In genomic region chr9:130940693-130941576, GRCh38 we compare ENCODE assay signal across 8 cellular contexts. TPM values are rescaled to one million over a fixed set of nuclear protein-coding genes. Genes with fewer than 3 reads are reported as not detected.
DNase-seq lines count a peak whose midpoint lies in the region; ATAC-seq and TF ChIP-seq lines count a peak whose summit lies in the region.

No MANE protein-coding gene starts in this region.

- ATAC-seq in GM23338 (peak; percentile 67), natural killer cell (peak; percentile 61 to 90 (median 81)), GM19351 (IDR thresholded peaks at IDR 0.05; ENCODE audit: unreplicated experiment) (no peak)

- H3K9me3 Mint-ChIP-seq in GM23338 (no peaks in the 10 kb centered on the region; the same call in 2 of the 3 replicates), natural killer cell (no peaks in the 10 kb centered on the region)

- peaks cover 31% of the 10 kb centered on the region for H3K4me1 Mint-ChIP-seq in GM23338
- peaks cover 0 to 9% of the 10 kb centered on the region in 2 donors for H3K4me1 Mint-ChIP-seq in natural killer cell

- H3K27ac Mint-ChIP-seq in GM23338 (no peak overlapping the region), natural killer cell (no peak overlapping the region)

- H3K4me3 ChIP-seq in GM23338 (peak overlapping the region; percentile 96), epithelial cell of proximal tubule (ENCODE audit: low read depth, low read length) (no peak overlapping the region)

- H3K4me2 ChIP-seq in GM23338, result peak overlapping the region; percentile 96

- H3K27me3 Mint-ChIP-seq in GM23338 (ENCODE audit: insufficient read depth, low read depth, poor library complexity) (peaks cover 49% of the 10 kb centered on the region), natural killer cell (ENCODE audit: low read depth in 2 of 2) (peaks cover 35 to 37% of the 10 kb centered on the region in 2 donors)

- H3K4me3 Mint-ChIP-seq in GM23338 (peak overlapping the region; percentile 70), natural killer cell (no peak overlapping the region)

- H4K20me1 ChIP-seq in GM23338 (replicated peaks; ENCODE audit: insufficient read depth), result no peaks in the 10 kb centered on the region

- no peaks in the 10 kb centered on the region; the same call in 2 of the 3 replicates for H3K36me3 Mint-ChIP-seq in GM23338 (ENCODE audit: low read depth)
- no peaks in the 10 kb centered on the region for H3K36me3 Mint-ChIP-seq in natural killer cell

- no peaks in the 10 kb centered on the region for H3K36me3 ChIP-seq in GM23338 (ENCODE audit: insufficient read depth)

- no peaks in the 10 kb centered on the region for H3K79me2 ChIP-seq in GM23338 (replicated peaks; ENCODE audit: insufficient read depth)

- TF ChIP-seq CTCF in GM23338 (conservative IDR thresholded peaks at IDR 0.05; ENCODE audit: low read depth in 2 of 2), result peak; percentile 62 to 93
- TF ChIP-seq CTCF in epithelial cell of proximal tubule (conservative IDR thresholded peaks at IDR 0.05; ENCODE audit: low read depth, low read length), result peak; percentile 89
- peak; percentile 77 for TF ChIP-seq CTCF in natural killer cell (IDR thresholded peaks at IDR 0.05)

- DNase-seq in AML-193 (lab: John Stamatoyannopoulos, UW), result peak; percentile 2 to 15
- peak; percentile 96 for DNase-seq in GM23338 (ENCODE audit: low spot score)
- DNase-seq in NCI-H345 treated with DMSO at 0.1 percent for 48 hours (lab: John Stamatoyannopoulos, UW; ENCODE audit: unreplicated experiment), result peak; percentile 76
- DNase-seq in activated CD8-positive, alpha-beta memory T cell treated with anti-CD3 and anti-CD28 coated beads, Interleukin-2, amount 50 U/mL, for 24 hours (ENCODE audit: extremely low read depth), result peak; percentile 39
- DNase-seq in epithelial cell of proximal tubule (ENCODE audit: low read depth), result no peak
- DNase-seq in natural killer cell, result peak; percentile 53
- peak; percentile 56 for DNase-seq in stimulated activated naive CD4-positive, alpha-beta T cell treated with Interleukin-2 at 50 U/mL for 16 hours (lab: John Stamatoyannopoulos, UW)

- peaks cover 11% of the 10 kb centered on the region for H3F3A ChIP-seq in GM23338 (replicated peaks; ENCODE audit: low read depth)

- intact Hi-C loops in natural killer cell (cut with micrococcal nuclease), result loop anchor here (1.0 to 5.0 kb wide), 2 partner anchors 169 to 234 kb away; no protein-coding TSS in a partner anchor

- H3K27ac ChIP-seq in GM23338 (ENCODE audit: low read depth), result no peak overlapping the region

- H3K4me1 ChIP-seq in GM23338 (ENCODE audit: insufficient read depth), result peaks cover 25% of the 10 kb centered on the region

- no peaks in the 10 kb centered on the region for H3K9me2 ChIP-seq in GM23338 (ENCODE audit: insufficient read depth)

- peak overlapping the region; percentile 90 for H2AFZ ChIP-seq in GM23338

- H3K27me3 ChIP-seq in GM23338 (ENCODE audit: insufficient read depth), result peaks cover 48% of the 10 kb centered on the region

TF ChIP-seq in GM23338, 12 proteins besides CTCF, POLR2A, EP300 and RAD21 (continues in another document):
- no peak for TF ChIP-seq ETS1 (IDR thresholded peaks at IDR 0.05)
- no peak for TF ChIP-seq POLR2AphosphoS5 (IDR thresholded peaks at IDR 0.05; ENCODE audit: low read depth)
- no peak for TF ChIP-seq EZH2 (IDR thresholded peaks at IDR 0.05; ENCODE audit: low read depth, unreplicated experiment)
- no peak for TF ChIP-seq ZNF331 (CRISPR knock-in tag; IDR thresholded peaks at IDR 0.05; ENCODE audit: low read depth)
- no peak for TF ChIP-seq ZNF462 (CRISPR knock-in tag; IDR thresholded peaks at IDR 0.05)

RNA-seq across cellular contexts. Expression of gene FIBCD1, which starts 1.9 kb away (rescaled TPM):
- 4.4 and 15.5 TPM in 2 replicates for total RNA-seq in GM23338 (2014; rRNA removed; shearing (Covaris generic))
- 5.6 and 9.0 TPM in 2 replicates for polyA plus RNA-seq in GM23338 (2016; fragmentation: Nextera tagmentation; extraction: Ambion mirVana)
- total RNA-seq in epithelial cell of proximal tubule (0.29 TPM in 1 of 2 replicates, not detected in the other), natural killer cell (not detected)

RNA-seq across cellular contexts. Expression of gene QRFP, which starts 44.3 kb away (rescaled TPM):
- total RNA-seq in GM23338 (2014; rRNA removed; shearing (Covaris generic)), result not detected in 2 replicates
- polyA plus RNA-seq in GM23338 (2016; fragmentation: Nextera tagmentation; extraction: Ambion mirVana), result not detected in 2 replicates
- not detected in 2 replicates for total RNA-seq in epithelial cell of proximal tubule
- total RNA-seq in natural killer cell, result not detected
